In the genomic region with DNA sequence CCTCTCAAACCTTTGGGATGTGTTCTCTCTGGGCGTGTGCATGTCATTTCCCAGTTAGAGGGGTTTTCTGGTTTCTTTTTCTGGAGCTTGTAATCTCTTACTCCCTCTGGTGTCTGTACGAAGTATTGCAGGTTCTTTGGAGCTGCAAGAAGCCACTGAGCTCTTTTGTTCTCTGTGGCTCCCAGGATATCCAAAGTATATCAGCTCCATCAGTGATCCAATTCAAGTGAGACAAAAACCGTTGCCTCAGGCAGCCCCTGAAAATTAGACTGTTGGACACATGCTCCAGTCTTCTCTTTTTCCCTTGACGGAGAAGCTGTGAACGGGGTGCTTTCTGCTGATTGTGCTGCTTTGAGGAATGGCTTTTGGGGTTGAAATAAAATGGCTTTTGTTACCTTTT, we compare ENCODE assay signal across 8 cellular contexts. TPM values are rescaled to one million over a fixed set of nuclear protein-coding genes. Genes with fewer than 3 reads are reported as not detected.
DNase-seq lines count a peak whose midpoint lies in the region; ATAC-seq and TF ChIP-seq lines count a peak whose summit lies in the region.

No MANE protein-coding gene starts in this region.

- H2AFZ ChIP-seq in SU-DHL-6 (ENCODE audit: low read depth, low read length, severe bottlenecking), result peak overlapping the region; percentile 36
- H2AFZ ChIP-seq in neural progenitor cell (replicated peaks), result peak overlapping the region; percentile 87

- H3K4me3 Mint-ChIP-seq in neural progenitor cell, result no peak overlapping the region

- H3F3A ChIP-seq in SU-DHL-6 (ENCODE audit: insufficient read depth), result no peaks in the 10 kb centered on the region
- no peaks in the 10 kb centered on the region for H3F3A ChIP-seq in neural progenitor cell (ENCODE audit: low read depth)

- H4K20me1 ChIP-seq in SU-DHL-6 (ENCODE audit: low read depth, low read length) (no peaks in the 10 kb centered on the region), neural progenitor cell (ENCODE audit: low read depth) (no peaks in the 10 kb centered on the region)

- H3K79me2 ChIP-seq in SU-DHL-6 (ENCODE audit: insufficient read depth, low read length) (no peaks in the 10 kb centered on the region), neural progenitor cell (ENCODE audit: low read depth) (no peaks in the 10 kb centered on the region)

- H3K4me1 ChIP-seq in neural progenitor cell, result no peaks in the 10 kb centered on the region

- peak in 2 of 3 experiments; percentile 6 to 28 for DNase-seq in stimulated activated CD4-positive, alpha-beta T cell treated with anti-CD3 and anti-CD28 coated beads, TNF-alpha, amount 100 ng/mL, for 24 hours (ENCODE audit: low read depth in 3 of 3)
- no peak for DNase-seq in stimulated activated CD4-positive, alpha-beta T cell treated with anti-CD3 and anti-CD28 coated beads, Interleukin-1b, Interleukin-23, amount 100 ng/mL, for 48 hours
- peak; percentile 12 for DNase-seq in NCI-H1048 (lab: John Stamatoyannopoulos, UW)
- DNase-seq in fibroblast of peridontal ligament (ENCODE audit: extremely low read depth), result peak; percentile 83
- peak; percentile 77 for DNase-seq in neural progenitor cell (ENCODE audit: low spot score)
- no peak for DNase-seq in stimulated activated CD4-positive, alpha-beta T cell treated with anti-CD3 and anti-CD28 coated beads, Interleukin-2, amount 100 ng/mL, for 24 hours

- peaks cover 29% of the 10 kb centered on the region for H3K9me3 Mint-ChIP-seq in neural progenitor cell

- H3K9me2 ChIP-seq in SU-DHL-6 (replicated peaks; ENCODE audit: insufficient read depth, low read length), result no peaks in the 10 kb centered on the region

- H3K27me3 ChIP-seq in SU-DHL-6 (ENCODE audit: low read length) (no peaks in the 10 kb centered on the region), neural progenitor cell (no peaks in the 10 kb centered on the region)

- H3K9me3 ChIP-seq in SU-DHL-6 (ENCODE audit: insufficient read depth, low read length) (peaks cover 12% of the 10 kb centered on the region; the same call in 1 of the 2 replicates), neural progenitor cell (ENCODE audit: low read depth) (peaks cover 10% of the 10 kb centered on the region)

- H3K36me3 ChIP-seq in SU-DHL-6 (ENCODE audit: low read length), result no peaks in the 10 kb centered on the region
- H3K36me3 ChIP-seq in neural progenitor cell, result no peaks in the 10 kb centered on the region

- no peak for ATAC-seq in HG03280 (IDR thresholded peaks at IDR 0.05; ENCODE audit: unreplicated experiment)

- H3K9ac ChIP-seq in SU-DHL-6 (ENCODE audit: low read length), result no peak overlapping the region
- H3K9ac ChIP-seq in neural progenitor cell, result no peak overlapping the region

- H3K27ac Mint-ChIP-seq in neural progenitor cell, result no peak overlapping the region

- no peaks in the 10 kb centered on the region for H3K4me1 Mint-ChIP-seq in neural progenitor cell

- no peaks in the 10 kb centered on the region for H3K27me3 Mint-ChIP-seq in neural progenitor cell (ENCODE audit: insufficient read depth, low read depth)

- H3K4me3 ChIP-seq in SU-DHL-6 (ENCODE audit: insufficient read depth, low read length, poor library complexity, severe bottlenecking) (no peak overlapping the region), neural progenitor cell (no peak overlapping the region)

- TF ChIP-seq CTCF in SU-DHL-6 (IDR thresholded peaks at IDR 0.05; ENCODE audit: insufficient read depth, low read length, poor library complexity, severe bottlenecking), result peak; percentile 67
- peak; percentile 74 for TF ChIP-seq CTCF in neural progenitor cell (IDR thresholded peaks at IDR 0.05)

- no peaks in the 10 kb centered on the region for H3K36me3 Mint-ChIP-seq in neural progenitor cell

- H3K4me2 ChIP-seq in SU-DHL-6 (ENCODE audit: low read depth, low read length, poor library complexity, severe bottlenecking) (peak overlapping the region; percentile 25), neural progenitor cell (no peak overlapping the region)

- H3K27ac ChIP-seq in SU-DHL-6 (ENCODE audit: low read depth, low read length) (no peak overlapping the region), neural progenitor cell (no peak overlapping the region)

RNA-seq across cellular contexts. Expression of gene LDLRAD4, which starts 59.0 kb away (rescaled TPM):
- 0.28 and 0.65 TPM in 2 replicates for total RNA-seq in neural progenitor cell (ENCODE audit: low replicate concordance)

Comparison
In these comparisons a context has a peak if more than half of its experiments do, and no peak if none do; other contexts are left out.
1. DNase-seq: peak in stimulated activated CD4-positive, alpha-beta T cell treated with anti-CD3 and anti-CD28 coated beads, TNF-alpha, amount 100 ng/mL, for 24 hours (2 of 3), NCI-H1048 (single experiment), fibroblast of peridontal ligament (single experiment) and neural progenitor cell (single experiment); none in stimulated activated CD4-positive, alpha-beta T cell treated with anti-CD3 and anti-CD28 coated beads, Interleukin-1b, Interleukin-23, amount 100 ng/mL, for 48 hours (single experiment) and stimulated activated CD4-positive, alpha-beta T cell treated with anti-CD3 and anti-CD28 coated beads, Interleukin-2, amount 100 ng/mL, for 24 hours (0 of 2).